In the genomic region with DNA sequence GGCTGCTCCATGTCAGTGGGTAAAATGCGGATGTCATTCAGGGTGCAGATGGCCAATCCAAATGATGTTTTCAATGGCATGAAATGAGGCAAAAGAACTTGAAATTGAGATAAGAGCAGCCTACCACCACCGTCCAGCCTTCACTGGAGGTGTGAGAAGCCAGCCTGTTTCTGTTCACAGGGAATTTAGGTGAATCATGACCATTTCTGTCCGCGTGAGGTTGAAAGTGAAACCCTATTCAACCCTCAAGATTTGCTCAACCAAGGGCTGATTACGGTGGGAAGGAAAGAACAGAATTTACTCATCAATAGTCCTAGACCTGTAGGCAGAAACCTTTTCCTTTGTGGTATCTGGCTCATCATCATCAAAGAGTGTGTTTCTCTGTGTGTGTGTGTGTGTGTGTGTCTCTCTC, we compare ENCODE assay signal across 8 cellular contexts.
DNase-seq lines count a peak whose midpoint lies in the region; ATAC-seq lines count a peak whose summit lies in the region.

No MANE protein-coding gene starts in this region.

- ATAC-seq in GM19328 (IDR thresholded peaks at IDR 0.05; ENCODE audit: unreplicated experiment) (peak; percentile 94), HG03175 (IDR thresholded peaks at IDR 0.05; ENCODE audit: unreplicated experiment) (peak; percentile 97)

- DNase-seq in activated T-cell treated with anti-CD3 and anti-CD28 coated beads for 24 hours (ENCODE audit: low read depth) = peak; percentile 64
- peak; percentile 28 to 68 (median 60) for DNase-seq in stimulated activated CD4-positive, alpha-beta T cell treated with anti-CD3 and anti-CD28 coated beads, TNF-alpha, amount 100 ng/mL, for 24 hours (ENCODE audit: low read depth in 3 of 3)
- DNase-seq in C1 segment of cervical spinal cord (lab: John Stamatoyannopoulos, UW) = no peak
- no peak for DNase-seq in NCI-H1436 treated with DMSO at 0.1 percent for 48 hours (lab: John Stamatoyannopoulos, UW)
- DNase-seq in SKM-1 (lab: John Stamatoyannopoulos, UW; ENCODE audit: unreplicated experiment) = no peak
- DNase-seq in NCI-H1092 (lab: John Stamatoyannopoulos, UW) = no peak

Comparison
In these comparisons a context has a peak if more than half of its experiments do, and no peak if none do; other contexts are left out.
1. DNase-seq: peak in activated T-cell treated with anti-CD3 and anti-CD28 coated beads for 24 hours (single experiment) and stimulated activated CD4-positive, alpha-beta T cell treated with anti-CD3 and anti-CD28 coated beads, TNF-alpha, amount 100 ng/mL, for 24 hours (3 of 3); none in C1 segment of cervical spinal cord (0 of 14), NCI-H1436 treated with DMSO at 0.1 percent for 48 hours (single experiment), SKM-1 (single experiment) and NCI-H1092 (single experiment).